ENCODE assay signal across 34 cellular contexts in the genomic region with DNA sequence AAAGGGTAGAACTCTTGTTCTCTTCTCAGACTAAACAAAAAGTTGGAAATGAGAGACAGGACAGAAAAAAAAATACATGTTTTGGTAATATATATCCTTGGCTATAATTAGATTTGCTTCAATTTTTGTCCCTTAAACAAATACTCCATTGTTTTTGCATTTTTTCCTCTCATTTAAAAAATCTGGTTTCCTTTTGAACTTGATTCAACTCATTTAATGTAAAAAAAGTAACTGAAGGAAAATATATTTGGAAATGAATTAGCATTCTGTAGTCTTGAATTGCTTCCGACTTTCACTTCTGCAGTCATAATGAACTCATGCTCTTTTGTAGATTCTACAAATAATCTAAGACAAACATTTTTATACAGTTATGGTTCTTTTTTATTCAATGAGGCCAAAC.
"Had no signal": no experiment of that assay in that cellular context is flagged by ENCODE, and none has a peak within 500 bp of the region (broad histone marks: within the 10 kb centered on the region; RNA-seq: fewer than 3 reads in every experiment).

No MANE protein-coding gene starts in this region.

- H3K27me3 ChIP-seq: adrenal gland, brain microvascular endothelial cell had no signal

- H2AFZ ChIP-seq: PC-9 had no signal

- H3K4me1 ChIP-seq: adrenal gland had no signal

- ATAC-seq: activated CD8-positive, alpha-beta memory T cell treated with anti-CD3 and anti-CD28 coated beads, Interleukin-2, amount 10 ng/mL, durations not matched to agents 7 days and 5 days; activated T-cell treated with anti-CD3 and anti-CD28 coated beads, Interleukin-2, amount 50 U/mL, for 72 hours; K562; Right ventricle myocardium inferior had no signal

- H3K27ac ChIP-seq: adrenal gland, brain microvascular endothelial cell, PC-9, RWPE1, WERI-Rb-1 had no signal

- DNase-seq: activated CD4-positive, alpha-beta memory T cell treated with anti-CD3 and anti-CD28 coated beads, Interleukin-2, amount 10 ng/mL, durations not matched to agents 7 days and 5 days; activated CD4-positive, alpha-beta T cell treated with anti-CD3 and anti-CD28 coated beads for 1 hour; activated CD4-positive, alpha-beta T cell treated with anti-CD3 and anti-CD28 coated beads for 48 hours; activated CD4-positive, CD25-positive, alpha-beta regulatory T cell; activated CD8-positive, alpha-beta memory T cell treated with anti-CD3 and anti-CD28 coated beads for 24 hours; activated CD8-positive, alpha-beta memory T cell treated with anti-CD3 and anti-CD28 coated beads, Interleukin-2, amount 10 ng/mL, durations not matched to agents 7 days and 5 days; activated CD8-positive, alpha-beta memory T cell treated with anti-CD3 and anti-CD28 coated beads, Interleukin-2, amount 50 U/mL, for 48 hours; activated gamma-delta T cell; activated naive CD4-positive, alpha-beta T cell treated with Interleukin-2 at 50 U/mL for 16 hours; activated naive CD8-positive, alpha-beta T cell treated with anti-CD3 and anti-CD28 coated beads, Interleukin-2, amount 10 ng/mL, durations not matched to agents 7 days and 5 days; activated T-cell treated with anti-CD3 and anti-CD28 coated beads, Interleukin-2, amount 50 U/mL, for 1 hour; activated T-cell treated with anti-CD3 and anti-CD28 coated beads, Interleukin-2, amount 50 U/mL, for 72 hours; adrenal gland; brain microvascular endothelial cell; central memory CD4-positive, alpha-beta T cell; NCI-H1092 treated with DMSO at 0.1 percent for 48 hours; NCI-H1417; NCI-H146; NCI-H187; NCI-H2029 treated with DMSO at 0.1 percent for 48 hours; NCI-H2107; NCI-H2171; NCI-H510A; NCI-H526; NCI-H748 treated with DMSO at 0.1 percent for 48 hours; NK-92 treated with Interleukin-12 subunit alpha and Interleukin-12 subunit beta, amount 100 ng/mL, for 24 hours; PC-9; SIG-M5; T1000; WERI-Rb-1 had no signal

- H3K4me3 ChIP-seq: adrenal gland, K562, PC-9, SK-N-MC had no signal

- H3K36me3 ChIP-seq: adrenal gland, brain microvascular endothelial cell, WERI-Rb-1 had no signal

- H3K4me2 ChIP-seq: PC-9 had no signal
